Comparison of ENCODE assay signal across 27 cellular contexts in genomic region chr1:77027916-77028315, GRCh38.
DNase-seq lines count a peak whose midpoint lies in the region; ATAC-seq, FAIRE-seq and TF ChIP-seq lines count a peak whose summit lies in the region.
"Had no signal": no experiment of that assay in that cellular context is flagged by ENCODE, and none has a peak within 500 bp of the region (broad histone marks: within the 10 kb centered on the region; RNA-seq: fewer than 3 reads in every experiment).

No MANE protein-coding gene starts in this region.

- H3K27me3 ChIP-seq in endodermal cell (ENCODE audit: control insufficient read depth, insufficient read depth, low read length, poor library complexity, severe bottlenecking) = no peaks in the 10 kb centered on the region
- no peaks in the 10 kb centered on the region for H3K27me3 ChIP-seq in keratinocyte (ENCODE audit: control insufficient read depth, extremely low read depth, insufficient read depth, low read length)
- H3K27me3 ChIP-seq: BE2C; BLaER1 treated with 17β-estradiol and CSF1 and Interleukin-3, amounts not matched to agents 10 nM and 100 nM had no signal

- H3K9me3 Mint-ChIP-seq in endodermal cell (no peaks in the 10 kb centered on the region), nephron progenitor cell (no peaks in the 10 kb centered on the region)
- H3K9me3 Mint-ChIP-seq: CD4-positive, alpha-beta T cell; CD8-positive, alpha-beta memory T cell; HFFc6 had no signal

- H3K27ac Mint-ChIP-seq in endodermal cell (no peak overlapping the region), nephron progenitor cell (no peak overlapping the region)
- H3K27ac Mint-ChIP-seq: CD14-positive monocyte; CD4-positive, alpha-beta T cell; CD8-positive, alpha-beta memory T cell; HFFc6 had no signal

- H3K79me2 ChIP-seq in keratinocyte (ENCODE audit: control insufficient read depth, insufficient read depth, low read length) = peaks cover 2% of the 10 kb centered on the region

- H3K4me3 Mint-ChIP-seq in endodermal cell (no peak overlapping the region), nephron progenitor cell (peak overlapping the region; percentile 39)
- H3K4me3 Mint-ChIP-seq: CD14-positive monocyte; CD4-positive, alpha-beta T cell; CD8-positive, alpha-beta memory T cell; HFFc6 had no signal

- TF ChIP-seq CTCF in endodermal cell (conservative IDR thresholded peaks at IDR 0.05) (no peak), keratinocyte (optimal IDR thresholded peaks at IDR 0.05 in 1 of 3, IDR thresholded peaks at IDR 0.05 in 1 of 3, conservative IDR thresholded peaks at IDR 0.05 in 1 of 3; ENCODE audit: extremely low read depth in 1 of 3, insufficient read depth in 2 of 3, low read length in 3 of 3) (no peak), nephron progenitor cell (IDR thresholded peaks at IDR 0.05) (no peak)

- H3K4me3 ChIP-seq in endodermal cell (ENCODE audit: low read length) (no peak overlapping the region), keratinocyte (ENCODE audit: control insufficient read depth in 2 of 3, extremely low read depth in 1 of 3, insufficient read depth in 2 of 3, low read depth in 1 of 3, low read length in 3 of 3) (no peak overlapping the region)
- H3K4me3 ChIP-seq: A549; BLaER1 treated with 17β-estradiol and CSF1 and Interleukin-3, amounts not matched to agents 10 nM and 100 nM; HAP-1 had no signal

- DNase-seq in endodermal cell (no peak), keratinocyte (ENCODE audit: low read depth, low spot score) (no peak), nephron progenitor cell (no peak), COLO829 (ENCODE audit: low spot score) (no peak)
- DNase-seq: 8988T; ACHN; AML-193; BE2C; Calu3; CD4-positive, alpha-beta T cell; CD8-positive, alpha-beta memory T cell; COR-L47; DMS153; DND-41; GOT3; HFFc6 had no signal

- 78 to 90% methylated on average over 2 of the region's 2 CpGs for WGBS in endodermal cell (ENCODE audit: insufficient coverage in 1 of 2, insufficient read length in 1 of 2), 2 experiments

- H3K9me3 ChIP-seq in endodermal cell (ENCODE audit: control insufficient read depth, low read length) (no peaks in the 10 kb centered on the region), keratinocyte (ENCODE audit: control insufficient read depth, low read depth, low read length) (no peaks in the 10 kb centered on the region)
- H3K9me3 ChIP-seq: A549; BE2C; BLaER1 treated with 17β-estradiol and CSF1 and Interleukin-3, amounts not matched to agents 10 nM and 100 nM; HAP-1 had no signal

- no peak overlapping the region for H2AFZ ChIP-seq in keratinocyte (ENCODE audit: control insufficient read depth, low read length)

- H3K9me1 ChIP-seq in keratinocyte (ENCODE audit: control insufficient read depth, extremely low read depth, insufficient read depth, low read length) = no peaks in the 10 kb centered on the region

- H3K27ac ChIP-seq in endodermal cell (ENCODE audit: low read depth, low read length) (peak overlapping the region; percentile 41), keratinocyte (ENCODE audit: control insufficient read depth, insufficient read depth, low read length) (no peak overlapping the region)
- H3K27ac ChIP-seq: A549; BLaER1 treated with 17β-estradiol and CSF1 and Interleukin-3, amounts not matched to agents 10 nM and 100 nM had no signal

- H3K27me3 Mint-ChIP-seq in endodermal cell (ENCODE audit: insufficient read depth) (peaks cover 4% of the 10 kb centered on the region), nephron progenitor cell (ENCODE audit: low read depth, poor library complexity) (no peaks in the 10 kb centered on the region)

- H3K4me2 ChIP-seq in keratinocyte (ENCODE audit: control insufficient read depth, extremely low read depth, insufficient read depth, low read depth, low read length) = no peak overlapping the region
- H3K4me2 ChIP-seq: A549; BLaER1 treated with 17β-estradiol and CSF1 and Interleukin-3, amounts not matched to agents 10 nM and 100 nM had no signal

- peak; percentile 57 for FAIRE-seq in keratinocyte (lab: Jason Lieb, UNC)
- FAIRE-seq: A549, G401.6, GM12892, GM19239, H54 had no signal

- no peak overlapping the region for H3K9ac ChIP-seq in endodermal cell (ENCODE audit: extremely low read depth, low read length, poor library complexity, severe bottlenecking)
- no peak overlapping the region for H3K9ac ChIP-seq in keratinocyte (ENCODE audit: control insufficient read depth, extremely low read depth, insufficient read depth, low read length)
- H3K9ac ChIP-seq: BLaER1 treated with 17β-estradiol and CSF1 and Interleukin-3, amounts not matched to agents 10 nM and 100 nM had no signal

- H3K4me1 Mint-ChIP-seq in endodermal cell (peaks cover 34% of the 10 kb centered on the region), nephron progenitor cell (peaks cover 71% of the 10 kb centered on the region)
- H3K4me1 Mint-ChIP-seq: CD14-positive monocyte; CD8-positive, alpha-beta memory T cell had no signal

- H4K20me1 ChIP-seq in keratinocyte (ENCODE audit: control insufficient read depth, extremely low read depth, insufficient read depth, low read length) = no peaks in the 10 kb centered on the region
- H4K20me1 ChIP-seq: BLaER1 treated with 17β-estradiol and CSF1 and Interleukin-3, amounts not matched to agents 10 nM and 100 nM had no signal

- no peaks in the 10 kb centered on the region for H3K36me3 ChIP-seq in endodermal cell (ENCODE audit: control insufficient read depth, insufficient read depth, low read length)
- H3K36me3 ChIP-seq in keratinocyte (ENCODE audit: control insufficient read depth in 2 of 2, extremely low read depth in 1 of 2, insufficient read depth in 2 of 2, low read length in 2 of 2) = no peaks in the 10 kb centered on the region
- H3K36me3 ChIP-seq: BE2C; BLaER1 treated with 17β-estradiol and CSF1 and Interleukin-3, amounts not matched to agents 10 nM and 100 nM; HAP-1 had no signal

- dilution Hi-C loops in keratinocyte (cut with MboI; ENCODE audit: extremely low pct_ligation_motif_present, low sequenced_read_pairs) = no loop called here

- H3K36me3 Mint-ChIP-seq in endodermal cell (ENCODE audit: low read depth) = no peaks in the 10 kb centered on the region
- H3K36me3 Mint-ChIP-seq in nephron progenitor cell (ENCODE audit: low read depth) = no peaks in the 10 kb centered on the region
- H3K36me3 Mint-ChIP-seq: CD14-positive monocyte; CD8-positive, alpha-beta memory T cell had no signal

- ATAC-seq in GM21619 (IDR thresholded peaks at IDR 0.05; ENCODE audit: unreplicated experiment) (no peak), GM21528 (IDR thresholded peaks at IDR 0.05; ENCODE audit: low FRiP score, unreplicated experiment) (no peak), HG02938 (IDR thresholded peaks at IDR 0.05; ENCODE audit: unreplicated experiment) (no peak)
- ATAC-seq: A549 had no signal

- H3K4me1 ChIP-seq in endodermal cell (ENCODE audit: control insufficient read depth, insufficient read depth, low read length) (no peaks in the 10 kb centered on the region), keratinocyte (ENCODE audit: control insufficient read depth, extremely low read depth, insufficient read depth, low read length) (no peaks in the 10 kb centered on the region)
- H3K4me1 ChIP-seq: BE2C; BLaER1 treated with 17β-estradiol and CSF1 and Interleukin-3, amounts not matched to agents 10 nM and 100 nM; HAP-1 had no signal
